13 cellular contexts compared by ENCODE assay signal in genomic region chr12:123095074-123095694, GRCh38. TPM values are rescaled to one million over a fixed set of nuclear protein-coding genes. Genes with fewer than 3 reads are reported as not detected.
DNase-seq lines count a peak whose midpoint lies in the region; ATAC-seq lines count a peak whose summit lies in the region.
"Had no signal": no experiment of that assay in that cellular context is flagged by ENCODE, and none has a peak within 500 bp of the region (broad histone marks: within the 10 kb centered on the region; RNA-seq: fewer than 3 reads in every experiment).

No MANE protein-coding gene starts in this region.

- POLR2A ChIA-PET in activated CD4-positive, alpha-beta memory T cell treated with anti-CD3 and anti-CD28 coated beads, Interleukin-2, amount 10 ng/mL, durations not matched to agents 7 days and 5 days (lab: Charles Lee): interaction anchor here (1.1 to 4.0 kb wide), 2 partner anchors 11 to 20 kb away, joined by 3 to 14 read pairs; no protein-coding TSS in a partner anchor

- H3K4me1 ChIP-seq in HUES6 (ENCODE audit: control insufficient read depth, insufficient read depth, low read length): peaks cover 35% of the 10 kb centered on the region; the same call in 1 of the 2 replicates

- CTCF ChIA-PET in activated CD4-positive, alpha-beta memory T cell treated with anti-CD3 and anti-CD28 coated beads, Interleukin-2, amount 10 ng/mL, durations not matched to agents 7 days and 5 days (lab: Charles Lee): interaction anchor here (1.1 to 1.3 kb wide), 2 partner anchors 12 to 20 kb away, joined by 3 to 4 read pairs; no protein-coding TSS in a partner anchor

- H3K9ac ChIP-seq in HUES6 (ENCODE audit: low read length): peak overlapping the region; percentile 16

- peak overlapping the region; percentile 7 for H3K27ac Mint-ChIP-seq in memory B cell
- no peak overlapping the region for H3K27ac Mint-ChIP-seq in activated CD4-positive, alpha-beta memory T cell treated with anti-CD3 and anti-CD28 coated beads, Interleukin-2, amount 10 ng/mL, durations not matched to agents 7 days and 5 days

- no peaks in the 10 kb centered on the region for H3K9me3 ChIP-seq in HUES6 (ENCODE audit: control insufficient read depth, insufficient read depth, low read depth, low read length)

- peaks cover 2% of the 10 kb centered on the region for H3K27me3 Mint-ChIP-seq in memory B cell
- H3K27me3 Mint-ChIP-seq in activated CD4-positive, alpha-beta memory T cell treated with anti-CD3 and anti-CD28 coated beads, Interleukin-2, amount 10 ng/mL, durations not matched to agents 7 days and 5 days: no peaks in the 10 kb centered on the region
- H3K27me3 Mint-ChIP-seq: central memory CD8-positive, alpha-beta T cell had no signal

- peaks cover 35% of the 10 kb centered on the region for H3K4me1 Mint-ChIP-seq in memory B cell
- H3K4me1 Mint-ChIP-seq in activated CD4-positive, alpha-beta memory T cell treated with anti-CD3 and anti-CD28 coated beads, Interleukin-2, amount 10 ng/mL, durations not matched to agents 7 days and 5 days: no peaks in the 10 kb centered on the region

- no peaks in the 10 kb centered on the region for H3K27me3 ChIP-seq in HUES6 (ENCODE audit: control insufficient read depth, insufficient read depth, low read length)

- no peak for ATAC-seq in memory B cell (ENCODE audit: low read depth)

- H3K36me3 ChIP-seq in HUES6 (ENCODE audit: control insufficient read depth, insufficient read depth, low read length): no peaks in the 10 kb centered on the region

- H3K36me3 Mint-ChIP-seq in memory B cell: peaks cover 2% of the 10 kb centered on the region
- H3K36me3 Mint-ChIP-seq in activated CD4-positive, alpha-beta memory T cell treated with anti-CD3 and anti-CD28 coated beads, Interleukin-2, amount 10 ng/mL, durations not matched to agents 7 days and 5 days (ENCODE audit: low read depth): no peaks in the 10 kb centered on the region

- no peaks in the 10 kb centered on the region for H3K9me3 Mint-ChIP-seq in memory B cell
- no peaks in the 10 kb centered on the region for H3K9me3 Mint-ChIP-seq in activated CD4-positive, alpha-beta memory T cell treated with anti-CD3 and anti-CD28 coated beads, Interleukin-2, amount 10 ng/mL, durations not matched to agents 7 days and 5 days
- H3K9me3 Mint-ChIP-seq: central memory CD8-positive, alpha-beta T cell had no signal

- DNase-seq in caudate nucleus (lab: John Stamatoyannopoulos, UW): peak in 49 of 61 donors; percentile 15 to 95 (median 63)
- no peak for DNase-seq in memory B cell (ENCODE audit: low spot score in 2 of 2)
- no peak for DNase-seq in activated naive CD4-positive, alpha-beta T cell treated with anti-CD3 and anti-CD28 coated beads, Interleukin-2, amount 50 U/mL, for 16 hours
- no peak for DNase-seq in activated CD4-positive, alpha-beta memory T cell treated with anti-CD3 and anti-CD28 coated beads, Interleukin-2, amount 10 ng/mL, durations not matched to agents 7 days and 5 days
- DNase-seq in NCI-H345 treated with DMSO at 0.1 percent for 48 hours (lab: John Stamatoyannopoulos, UW; ENCODE audit: unreplicated experiment): no peak
- DNase-seq in islet precursor cell: no peak
- DNase-seq: activated CD4-positive, alpha-beta T cell treated with anti-CD3 and anti-CD28 coated beads for 4 hours; activated effector memory CD4-positive, alpha-beta T cell treated with Interleukin-2 at 50 U/mL for 16 hours; occipital lobe; stimulated activated CD4-positive, alpha-beta T cell treated with anti-CD3 and anti-CD28 coated beads, Interleukin-2, amount 100 ng/mL, for 24 hours had no signal

- no peak overlapping the region for H3K4me3 ChIP-seq in HUES6 (ENCODE audit: low read depth, low read length)

- no peak overlapping the region for H3K4me3 Mint-ChIP-seq in memory B cell
- H3K4me3 Mint-ChIP-seq in activated CD4-positive, alpha-beta memory T cell treated with anti-CD3 and anti-CD28 coated beads, Interleukin-2, amount 10 ng/mL, durations not matched to agents 7 days and 5 days: no peak overlapping the region
- H3K4me3 Mint-ChIP-seq: central memory CD8-positive, alpha-beta T cell had no signal

- H3K27ac ChIP-seq in HUES6 (ENCODE audit: low read depth, low read length) (no peak overlapping the region), caudate nucleus (ENCODE audit: low read depth, low read length) (peak overlapping the region; percentile 87), temporal lobe (ENCODE audit: low read depth, low read length) (peak overlapping the region; percentile 40)

RNA-seq across cellular contexts. Expression of gene PITPNM2, which starts 55.7 kb away (rescaled TPM):
- 8.4 TPM for total RNA-seq in temporal lobe
- 1 to 10 TPM; 8.1 to 9.3 TPM for total RNA-seq in activated CD4-positive, alpha-beta memory T cell treated with anti-CD3 and anti-CD28 coated beads, Interleukin-2, amount 10 ng/mL, durations not matched to agents 7 days and 5 days

Comparison
In these comparisons a context has a peak if more than half of its experiments do, and no peak if none do; other contexts are left out.
1. DNase-seq: peak in caudate nucleus (49 of 61); none in memory B cell (0 of 2), activated naive CD4-positive, alpha-beta T cell treated with anti-CD3 and anti-CD28 coated beads, Interleukin-2, amount 50 U/mL, for 16 hours (single experiment), activated CD4-positive, alpha-beta memory T cell treated with anti-CD3 and anti-CD28 coated beads, Interleukin-2, amount 10 ng/mL, durations not matched to agents 7 days and 5 days (single experiment), NCI-H345 treated with DMSO at 0.1 percent for 48 hours (single experiment) and islet precursor cell (single experiment).